Comparison of ENCODE assay signal across 26 cellular contexts in genomic region chrX:38639730-38640129, GRCh38.
A peak's percentile ranks its signal among the peaks of the same experiment; 100 is the strongest.
DNase-seq lines count a peak whose midpoint lies in the region; ATAC-seq, FAIRE-seq and TF ChIP-seq lines count a peak whose summit lies in the region.
"Had no signal": no experiment of that assay in that cellular context is flagged by ENCODE, and none has a peak within 500 bp of the region (broad histone marks: within the 10 kb centered on the region; RNA-seq: fewer than 3 reads in every experiment).

No MANE protein-coding gene starts in this region.

- TF ChIP-seq EP300 in HepG2 (IDR thresholded peaks at IDR 0.05; ENCODE audit: low read depth in 2 of 2, low read length in 2 of 2) (no peak), HepG2 (CRISPR knock-in tag; IDR thresholded peaks at IDR 0.05; ENCODE audit: borderline replicate concordance) (no peak)

- H3K9me3 Mint-ChIP-seq in mesothelial cell of epicardium: peaks cover 29% of the 10 kb centered on the region
- H3K9me3 Mint-ChIP-seq in stimulated activated memory B cell treated with anti-CD40 and anti-IgM and Interleukin-4, amounts not matched to agents 10 μg/mL and 1 μg/mL and 100 μg/mL, for 72 hours: no peaks in the 10 kb centered on the region
- H3K9me3 Mint-ChIP-seq: CD4-positive, alpha-beta T cell; CD8-positive, alpha-beta T cell had no signal

- no TSS peak for BruUV-seq in HepG2 (replicated peaks; lab: Mats Ljungman, UMichigan)

- H3K9ac ChIP-seq in HepG2 (ENCODE audit: insufficient read depth, low read depth, low read length): no peak overlapping the region
- H3K9ac ChIP-seq: BLaER1 treated with 17β-estradiol and CSF1 and Interleukin-3, amounts not matched to agents 10 nM and 100 nM had no signal

- peaks cover 16% of the 10 kb centered on the region for H3K4me1 Mint-ChIP-seq in mesothelial cell of epicardium
- no peaks in the 10 kb centered on the region for H3K4me1 Mint-ChIP-seq in stimulated activated memory B cell treated with anti-CD40 and anti-IgM and Interleukin-4, amounts not matched to agents 10 μg/mL and 1 μg/mL and 100 μg/mL, for 72 hours
- H3K4me1 Mint-ChIP-seq: B cell had no signal

- TF ChIP-seq POLR2A in HepG2 (IDR thresholded peaks at IDR 0.05; ENCODE audit: insufficient read depth in 1 of 2, low read depth in 2 of 2, low read length in 2 of 2): no peak
- TF ChIP-seq POLR2A in right lobe of liver (IDR thresholded peaks at IDR 0.05): no peak
- no peak for TF ChIP-seq POLR2A in GM12891 (IDR thresholded peaks at IDR 0.05; ENCODE audit: low read depth, low read length)

- H3K27ac ChIP-seq in HepG2 (ENCODE audit: extremely low read length, insufficient read depth, low read length): peak overlapping the region; percentile 44
- no peak overlapping the region for H3K27ac ChIP-seq in right lobe of liver
- peak overlapping the region; percentile 90 for H3K27ac ChIP-seq in KOPT-K1 (ENCODE audit: low read depth, low read length, poor library complexity, severe bottlenecking)
- H3K27ac ChIP-seq: 22Rv1; A549; BLaER1 treated with 17β-estradiol and CSF1 and Interleukin-3, amounts not matched to agents 10 nM and 100 nM; C4-2B had no signal

- no peak for TF ChIP-seq CTCF in HepG2 (CRISPR knock-in tag; IDR thresholded peaks at IDR 0.05)
- no peak for TF ChIP-seq CTCF in right lobe of liver (IDR thresholded peaks at IDR 0.05)
- no peak for TF ChIP-seq CTCF in mesothelial cell of epicardium (IDR thresholded peaks at IDR 0.05; ENCODE audit: unreplicated experiment)

- DNase-seq in HepG2 (ENCODE audit: low spot score) (no peak), right lobe of liver (no peak), mesothelial cell of epicardium (ENCODE audit: low spot score in 2 of 2, unreplicated experiment in 2 of 2) (no peak), GM12891 (ENCODE audit: insufficient read length, low spot score) (no peak)
- DNase-seq: AML-193; Calu3; CD4-positive, alpha-beta T cell; CD8-positive, alpha-beta T cell; DMS 273 treated with DMSO at 0.1 percent for 48 hours; DMS153; DMS53; DMS79; DND-41; EL; GDM1 had no signal

- peaks cover 3% of the 10 kb centered on the region for H3K27me3 Mint-ChIP-seq in mesothelial cell of epicardium (ENCODE audit: low read depth)
- peaks cover 13% of the 10 kb centered on the region for H3K27me3 Mint-ChIP-seq in stimulated activated memory B cell treated with anti-CD40 and anti-IgM and Interleukin-4, amounts not matched to agents 10 μg/mL and 1 μg/mL and 100 μg/mL, for 72 hours
- H3K27me3 Mint-ChIP-seq: CD4-positive, alpha-beta T cell had no signal

- intact Hi-C loops in HepG2 (cut with micrococcal nuclease; ENCODE audit: unreplicated experiment): loop anchor here (5.0 kb wide), 1 partner anchor 77 kb away; the partner anchor contains the start of gene TSPAN7
- intact Hi-C loops in right lobe of liver (cut with DNase I): no loop called here

- no peaks in the 10 kb centered on the region for H3K27me3 ChIP-seq in HepG2 (ENCODE audit: control insufficient read depth in 1 of 2, insufficient read depth in 2 of 2, low read length in 2 of 2)
- no peaks in the 10 kb centered on the region for H3K27me3 ChIP-seq in right lobe of liver
- H3K27me3 ChIP-seq: BLaER1 treated with 17β-estradiol and CSF1 and Interleukin-3, amounts not matched to agents 10 nM and 100 nM had no signal

- H3K27ac Mint-ChIP-seq in mesothelial cell of epicardium: peak overlapping the region; percentile 1
- H3K27ac Mint-ChIP-seq in stimulated activated memory B cell treated with anti-CD40 and anti-IgM and Interleukin-4, amounts not matched to agents 10 μg/mL and 1 μg/mL and 100 μg/mL, for 72 hours: no peak overlapping the region
- H3K27ac Mint-ChIP-seq: B cell; CD4-positive, alpha-beta T cell; CD8-positive, alpha-beta T cell had no signal

- TF ChIP-seq RAD21 in HepG2 (CRISPR knock-in tag; IDR thresholded peaks at IDR 0.05): no peak

- CTCF ChIA-PET in HepG2 (lab: Yijun Ruan, JAX; ENCODE audit: low intra/inter-chr PET ratio, low total read pairs): no interaction called here

- no peaks in the 10 kb centered on the region for H3K36me3 ChIP-seq in HepG2 (replicated peaks in 1 of 2; ENCODE audit: control insufficient read depth in 1 of 2, insufficient read depth in 2 of 2, low read length in 2 of 2)
- H3K36me3 ChIP-seq in right lobe of liver: no peaks in the 10 kb centered on the region
- peaks cover 7% of the 10 kb centered on the region; the same call in 1 of the 2 replicates for H3K36me3 ChIP-seq in KOPT-K1 (ENCODE audit: insufficient read depth, low read length)
- H3K36me3 ChIP-seq: BLaER1 treated with 17β-estradiol and CSF1 and Interleukin-3, amounts not matched to agents 10 nM and 100 nM had no signal

- no peak overlapping the region for H3K4me2 ChIP-seq in HepG2 (ENCODE audit: low read depth, low read length)
- H3K4me2 ChIP-seq: A549; BLaER1 treated with 17β-estradiol and CSF1 and Interleukin-3, amounts not matched to agents 10 nM and 100 nM had no signal

- in situ Hi-C loops in HepG2 (cut with HindIII; ENCODE audit: extremely low pct_ligation_motif_present, low pct_unique_long_range_greater_than_20kb): no loop called here

- H3K4me3 Mint-ChIP-seq in mesothelial cell of epicardium: no peak overlapping the region
- H3K4me3 Mint-ChIP-seq in stimulated activated memory B cell treated with anti-CD40 and anti-IgM and Interleukin-4, amounts not matched to agents 10 μg/mL and 1 μg/mL and 100 μg/mL, for 72 hours: no peak overlapping the region
- H3K4me3 Mint-ChIP-seq: B cell; CD4-positive, alpha-beta T cell; CD8-positive, alpha-beta T cell had no signal

- H3K9me3 ChIP-seq in HepG2 (ENCODE audit: low read length): no peaks in the 10 kb centered on the region
- H3K9me3 ChIP-seq in right lobe of liver: no peaks in the 10 kb centered on the region
- no peaks in the 10 kb centered on the region for H3K9me3 ChIP-seq in KOPT-K1 (ENCODE audit: insufficient read depth, low read length, poor library complexity, severe bottlenecking)
- H3K9me3 ChIP-seq: A549; BLaER1 treated with 17β-estradiol and CSF1 and Interleukin-3, amounts not matched to agents 10 nM and 100 nM; Caco-2 had no signal

- H3K79me2 ChIP-seq in HepG2 (ENCODE audit: insufficient read depth, low read length): no peaks in the 10 kb centered on the region

- POLR2A ChIA-PET in HepG2 (lab: Yijun Ruan, JAX): no interaction called here

- no peaks in the 10 kb centered on the region for H3K36me3 Mint-ChIP-seq in mesothelial cell of epicardium
- no peaks in the 10 kb centered on the region for H3K36me3 Mint-ChIP-seq in stimulated activated memory B cell treated with anti-CD40 and anti-IgM and Interleukin-4, amounts not matched to agents 10 μg/mL and 1 μg/mL and 100 μg/mL, for 72 hours
- H3K36me3 Mint-ChIP-seq: CD8-positive, alpha-beta T cell had no signal

- H3K4me3 ChIP-seq in HepG2 (replicated peaks in 1 of 3; ENCODE audit: insufficient read depth in 1 of 3, low read depth in 2 of 3, low read length in 3 of 3) (no peak overlapping the region), right lobe of liver (no peak overlapping the region)
- H3K4me3 ChIP-seq: A549; BLaER1 treated with 17β-estradiol and CSF1 and Interleukin-3, amounts not matched to agents 10 nM and 100 nM; GM12878 had no signal

- H2AFZ ChIP-seq in HepG2 (ENCODE audit: low read length): no peak overlapping the region

- H3K4me1 ChIP-seq in HepG2 (ENCODE audit: insufficient read depth, low read length) (peaks cover 84% of the 10 kb centered on the region), right lobe of liver (no peaks in the 10 kb centered on the region)
- H3K4me1 ChIP-seq: A549 had no signal

- no peaks in the 10 kb centered on the region for H4K20me1 ChIP-seq in HepG2 (ENCODE audit: insufficient read depth, low read length)
- H4K20me1 ChIP-seq: BLaER1 treated with 17β-estradiol and CSF1 and Interleukin-3, amounts not matched to agents 10 nM and 100 nM had no signal

- FAIRE-seq in HepG2 (lab: Jason Lieb, UNC) (no peak), GM12891 (lab: Jason Lieb, UNC) (no peak)
- FAIRE-seq: A549, GM12878, GM18507 had no signal

- ATAC-seq in HepG2 (no peak), right lobe of liver (no peak), HG02623 (IDR thresholded peaks at IDR 0.05; ENCODE audit: unreplicated experiment) (no peak)
- ATAC-seq in stimulated activated memory B cell treated with anti-CD40 and anti-IgM and Interleukin-4, amounts not matched to agents 10 μg/mL and 1 μg/mL and 100 μg/mL, for 72 hours: no peak
- ATAC-seq: A549; CD8-positive, alpha-beta T cell; GM12878 had no signal

TF ChIP-seq in HepG2, 621 proteins besides CTCF, POLR2A, EP300 and RAD21 (continues in another document):
- no peak for TF ChIP-seq ZNF674 (CRISPR knock-in tag; IDR thresholded peaks at IDR 0.05; ENCODE audit: low read depth)
- TF ChIP-seq ZNF251 (CRISPR knock-in tag; IDR thresholded peaks at IDR 0.05): no peak
- TF ChIP-seq HNRNPLL (IDR thresholded peaks at IDR 0.05; ENCODE audit: low read depth, low read length, poor library complexity, severe bottlenecking): no peak
- no peak for TF ChIP-seq NR2F2 (IDR thresholded peaks at IDR 0.05; ENCODE audit: borderline replicate concordance, low read depth)
- no peak for TF ChIP-seq KLF13 (CRISPR knock-in tag; IDR thresholded peaks at IDR 0.05)

TF ChIP-seq in GM12891, 5 proteins besides CTCF, POLR2A, EP300 and RAD21:
- no peak for TF ChIP-seq POLR2AphosphoS5 (IDR thresholded peaks at IDR 0.05; ENCODE audit: low read depth, low read length)
- no peak for TF ChIP-seq PAX5 (IDR thresholded peaks at IDR 0.05; ENCODE audit: insufficient read depth, low read length, severe bottlenecking)
- TF ChIP-seq POU2F2 (IDR thresholded peaks at IDR 0.05; ENCODE audit: low read depth, low read length): no peak
- no peak for TF ChIP-seq TAF1 (IDR thresholded peaks at IDR 0.05; ENCODE audit: low read depth, low read length)
- no peak for TF ChIP-seq SPI1 (IDR thresholded peaks at IDR 0.05; ENCODE audit: low read depth, low read length)

Comparison
In these comparisons a context has a peak if more than half of its experiments do, and no peak if none do; other contexts are left out.
1. H3K27ac ChIP-seq: peak in HepG2 (single experiment) and KOPT-K1 (single experiment); none in right lobe of liver (0 of 3).